13 cellular contexts compared by ENCODE assay signal in genomic region chr18:58584219-58585127, GRCh38. TPM values are rescaled to one million over a fixed set of nuclear protein-coding genes. Genes with fewer than 3 reads are reported as not detected.
DNase-seq lines count a peak whose midpoint lies in the region; ATAC-seq and TF ChIP-seq lines count a peak whose summit lies in the region.
"Had no signal": no experiment of that assay in that cellular context is flagged by ENCODE, and none has a peak within 500 bp of the region (broad histone marks: within the 10 kb centered on the region; RNA-seq: fewer than 3 reads in every experiment).

No MANE protein-coding gene starts in this region.

- H3K27me3 ChIP-seq in HUES6 (ENCODE audit: control insufficient read depth, insufficient read depth, low read length) (no peaks in the 10 kb centered on the region), colonic mucosa (no peaks in the 10 kb centered on the region)

- TF ChIP-seq CTCF in AG10803 (conservative IDR thresholded peaks at IDR 0.05; ENCODE audit: low read length) = no peak; the same call in 1 of the 2 replicates
- no peak for TF ChIP-seq CTCF in colonic mucosa (IDR thresholded peaks at IDR 0.05)

- peak; percentile 92 for DNase-seq in AG10803 (ENCODE audit: low read depth)
- DNase-seq in amniotic epithelial cell (ENCODE audit: low read depth) = peak; percentile 55
- DNase-seq in iPS-NIHi11 (ENCODE audit: low spot score) = peak; percentile 67
- no peak for DNase-seq in activated T-helper 2 cell treated with anti-CD3 and anti-CD28 coated beads, Interferon-gamma antibody, Interleukin-2, Interleukin-4, amounts not matched to agents 10 μg/mL and 5 μg/mL and 100 μg/mL, durations not matched to agents 14 hours and 24 hours and 36 hours (ENCODE audit: low spot score)
- no peak for DNase-seq in colonic mucosa
- DNase-seq: activated naive CD8-positive, alpha-beta T cell treated with anti-CD3 and anti-CD28 coated beads, Interleukin-2, amount 50 U/mL, for 24 hours; NK-92 treated with Interleukin-12 subunit alpha and Interleukin-12 subunit beta, amount 100 ng/mL, for 24 hours; occipital lobe had no signal

- ATAC-seq in HG02610 (IDR thresholded peaks at IDR 0.05; ENCODE audit: unreplicated experiment) (no peak), GM19467 (IDR thresholded peaks at IDR 0.05; ENCODE audit: unreplicated experiment) (no peak)
- ATAC-seq: activated CD4-positive, CD25-positive, alpha-beta regulatory T cell treated with anti-CD3 and anti-CD28 coated beads, Interleukin-2, amount 50 U/mL, for 24 hours; activated naive CD8-positive, alpha-beta T cell treated with anti-CD3 and anti-CD28 coated beads, Interleukin-2, amount 50 U/mL, for 24 hours had no signal

- H3K9me3 ChIP-seq in HUES6 (ENCODE audit: control insufficient read depth, insufficient read depth, low read depth, low read length) (peaks cover 23% of the 10 kb centered on the region), colonic mucosa (no peaks in the 10 kb centered on the region)

- H3K27me3 Mint-ChIP-seq in activated T-helper 2 cell treated with anti-CD3 and anti-CD28 coated beads, Interferon-gamma antibody, Interleukin-2, Interleukin-4, amounts not matched to agents 10 μg/mL and 5 μg/mL and 100 μg/mL, durations not matched to agents 14 hours and 24 hours and 36 hours (ENCODE audit: low read depth) = peaks cover 31% of the 10 kb centered on the region
- H3K27me3 Mint-ChIP-seq: activated naive CD8-positive, alpha-beta T cell treated with anti-CD3 and anti-CD28 coated beads, Interleukin-2, amount 50 U/mL, for 24 hours had no signal

- peaks cover 42% of the 10 kb centered on the region for H3K4me1 ChIP-seq in HUES6 (ENCODE audit: control insufficient read depth, insufficient read depth, low read length)
- no peaks in the 10 kb centered on the region for H3K4me1 ChIP-seq in colonic mucosa

- H3K9me3 Mint-ChIP-seq in activated T-helper 2 cell treated with anti-CD3 and anti-CD28 coated beads, Interferon-gamma antibody, Interleukin-2, Interleukin-4, amounts not matched to agents 10 μg/mL and 5 μg/mL and 100 μg/mL, durations not matched to agents 14 hours and 24 hours and 36 hours = peaks cover 13% of the 10 kb centered on the region

- H3K27ac ChIP-seq in HUES6 (ENCODE audit: low read depth, low read length) (peak overlapping the region; percentile 75; the same call in 1 of the 2 replicates), colonic mucosa (no peak overlapping the region)

- H3K4me3 ChIP-seq in AG10803 (ENCODE audit: low read length) (peak overlapping the region; percentile 20), HUES6 (ENCODE audit: low read depth, low read length) (no peak overlapping the region), colonic mucosa (no peak overlapping the region)

- peaks cover 2% of the 10 kb centered on the region for H3K4me1 Mint-ChIP-seq in activated T-helper 2 cell treated with anti-CD3 and anti-CD28 coated beads, Interferon-gamma antibody, Interleukin-2, Interleukin-4, amounts not matched to agents 10 μg/mL and 5 μg/mL and 100 μg/mL, durations not matched to agents 14 hours and 24 hours and 36 hours (ENCODE audit: low read depth)

- intact Hi-C loops in activated T-helper 2 cell treated with anti-CD3 and anti-CD28 coated beads, Interferon-gamma antibody, Interleukin-2, Interleukin-4, amounts not matched to agents 10 μg/mL and 5 μg/mL and 100 μg/mL, durations not matched to agents 14 hours and 24 hours and 36 hours (cut with micrococcal nuclease) = no loop called here
- intact Hi-C loops in colonic mucosa (cut with DNase I) = no loop called here

- H3K36me3 ChIP-seq in HUES6 (ENCODE audit: control insufficient read depth, insufficient read depth, low read length) = no peaks in the 10 kb centered on the region; the same call in 1 of the 2 replicates
- no peaks in the 10 kb centered on the region for H3K36me3 ChIP-seq in colonic mucosa

- no peak overlapping the region for H3K27ac Mint-ChIP-seq in activated T-helper 2 cell treated with anti-CD3 and anti-CD28 coated beads, Interferon-gamma antibody, Interleukin-2, Interleukin-4, amounts not matched to agents 10 μg/mL and 5 μg/mL and 100 μg/mL, durations not matched to agents 14 hours and 24 hours and 36 hours
- H3K27ac Mint-ChIP-seq: activated naive CD8-positive, alpha-beta T cell treated with anti-CD3 and anti-CD28 coated beads, Interleukin-2, amount 50 U/mL, for 24 hours; type B pancreatic cell had no signal

- no peak overlapping the region for H3K4me3 Mint-ChIP-seq in activated T-helper 2 cell treated with anti-CD3 and anti-CD28 coated beads, Interferon-gamma antibody, Interleukin-2, Interleukin-4, amounts not matched to agents 10 μg/mL and 5 μg/mL and 100 μg/mL, durations not matched to agents 14 hours and 24 hours and 36 hours (ENCODE audit: low read depth)
- H3K4me3 Mint-ChIP-seq: activated naive CD8-positive, alpha-beta T cell treated with anti-CD3 and anti-CD28 coated beads, Interleukin-2, amount 50 U/mL, for 24 hours; type B pancreatic cell had no signal

- H3K36me3 Mint-ChIP-seq in activated T-helper 2 cell treated with anti-CD3 and anti-CD28 coated beads, Interferon-gamma antibody, Interleukin-2, Interleukin-4, amounts not matched to agents 10 μg/mL and 5 μg/mL and 100 μg/mL, durations not matched to agents 14 hours and 24 hours and 36 hours (ENCODE audit: low read depth) = no peaks in the 10 kb centered on the region
- H3K36me3 Mint-ChIP-seq: type B pancreatic cell had no signal

- H3K9ac ChIP-seq in HUES6 (ENCODE audit: low read length) (peak overlapping the region; percentile 65), colonic mucosa (ENCODE audit: low read depth in 2 of 2, low read length in 2 of 2) (no peak overlapping the region)

RNA-seq across cellular contexts. Expression of gene ALPK2, which starts 44.4 kb away (rescaled TPM):
- 0.34 and 0.50 TPM in 2 replicates for total RNA-seq in activated T-helper 2 cell treated with anti-CD3 and anti-CD28 coated beads, Interferon-gamma antibody, Interleukin-2, Interleukin-4, amounts not matched to agents 10 μg/mL and 5 μg/mL and 100 μg/mL, durations not matched to agents 14 hours and 24 hours and 36 hours
- total RNA-seq in colonic mucosa = under 1 TPM; 0.15 to 0.29 TPM

Comparison
In these comparisons a context has a peak if more than half of its experiments do, and no peak if none do; other contexts are left out.
1. DNase-seq: peak in AG10803 (single experiment), amniotic epithelial cell (single experiment) and iPS-NIHi11 (single experiment); none in activated T-helper 2 cell treated with anti-CD3 and anti-CD28 coated beads, Interferon-gamma antibody, Interleukin-2, Interleukin-4, amounts not matched to agents 10 μg/mL and 5 μg/mL and 100 μg/mL, durations not matched to agents 14 hours and 24 hours and 36 hours (single experiment) and colonic mucosa (single experiment).